In genomic region chr4:69594382-69594781, GRCh38 we compare ENCODE assay signal across 26 cellular contexts. TPM values are rescaled to one million over a fixed set of nuclear protein-coding genes. Genes with fewer than 3 reads are reported as not detected.
"Had no signal": no experiment of that assay in that cellular context is flagged by ENCODE, and none has a peak within 500 bp of the region (broad histone marks: within the 10 kb centered on the region; RNA-seq: fewer than 3 reads in every experiment).

No MANE protein-coding gene starts in this region.

- H3K9me3 Mint-ChIP-seq: activated CD4-positive, alpha-beta memory T cell treated with anti-CD3 and anti-CD28 coated beads for 36 hours; activated CD4-positive, alpha-beta T cell treated with anti-CD3 and anti-CD28 coated beads, Interleukin-2, amount 10 ng/mL, durations not matched to agents 7 days and 5 days; activated naive CD4-positive, alpha-beta T cell treated with anti-CD3 and anti-CD28 coated beads, Interleukin-2, amount 50 U/mL, for 24 hours had no signal

- H3K4me1 Mint-ChIP-seq: activated CD4-positive, alpha-beta T cell treated with anti-CD3 and anti-CD28 coated beads, Interleukin-2, amount 10 ng/mL, durations not matched to agents 7 days and 5 days; activated naive CD4-positive, alpha-beta T cell treated with anti-CD3 and anti-CD28 coated beads, Interleukin-2, amount 50 U/mL, for 24 hours had no signal

- H3K4me3 ChIP-seq: breast epithelium, MG63 had no signal

- H3K27me3 ChIP-seq: breast epithelium, MG63 had no signal

- H3K27me3 Mint-ChIP-seq: activated CD4-positive, alpha-beta memory T cell treated with anti-CD3 and anti-CD28 coated beads for 36 hours; activated CD4-positive, alpha-beta T cell treated with anti-CD3 and anti-CD28 coated beads, Interleukin-2, amount 10 ng/mL, durations not matched to agents 7 days and 5 days; activated naive CD4-positive, alpha-beta T cell treated with anti-CD3 and anti-CD28 coated beads, Interleukin-2, amount 50 U/mL, for 24 hours had no signal

- H3K36me3 Mint-ChIP-seq: activated CD4-positive, alpha-beta memory T cell treated with anti-CD3 and anti-CD28 coated beads for 36 hours; activated naive CD4-positive, alpha-beta T cell treated with anti-CD3 and anti-CD28 coated beads, Interleukin-2, amount 50 U/mL, for 24 hours had no signal

- H3K4me3 Mint-ChIP-seq: activated CD4-positive, alpha-beta memory T cell treated with anti-CD3 and anti-CD28 coated beads for 36 hours; activated CD4-positive, alpha-beta T cell treated with anti-CD3 and anti-CD28 coated beads, Interleukin-2, amount 10 ng/mL, durations not matched to agents 7 days and 5 days; activated naive CD4-positive, alpha-beta T cell treated with anti-CD3 and anti-CD28 coated beads, Interleukin-2, amount 50 U/mL, for 24 hours had no signal

- H3K36me3 ChIP-seq: breast epithelium, MG63 had no signal

- ATAC-seq: Panc1, Right ventricle myocardium inferior had no signal

- H3K9ac ChIP-seq: SK-N-SH had no signal

- H3K9me3 ChIP-seq: breast epithelium, MG63, SK-N-SH had no signal

- H3K27ac ChIP-seq: breast epithelium, VCaP had no signal

- DNase-seq: activated CD4-positive, alpha-beta memory T cell treated with anti-CD3 and anti-CD28 coated beads for 36 hours; activated CD4-positive, alpha-beta T cell treated with anti-CD3 and anti-CD28 coated beads, Interleukin-2, amount 10 ng/mL, durations not matched to agents 7 days and 5 days; activated CD4-positive, CD25-positive, alpha-beta regulatory T cell; activated CD8-positive, alpha-beta memory T cell treated with anti-CD3 and anti-CD28 coated beads for 24 hours; aorta; caudate nucleus; MG63; MV-4-11; NCI-H1092 treated with DMSO at 0.1 percent for 48 hours; NCI-H1694; NCI-H2081; NCI-H2171 treated with DMSO at 0.1 percent for 48 hours; NCI-H226; NCI-H774; RPMI8226; SK-N-SH; T-helper 1 cell had no signal

- H3K4me1 ChIP-seq: breast epithelium had no signal

- H3K27ac Mint-ChIP-seq: activated CD4-positive, alpha-beta memory T cell treated with anti-CD3 and anti-CD28 coated beads for 36 hours; activated CD4-positive, alpha-beta T cell treated with anti-CD3 and anti-CD28 coated beads, Interleukin-2, amount 10 ng/mL, durations not matched to agents 7 days and 5 days; activated naive CD4-positive, alpha-beta T cell treated with anti-CD3 and anti-CD28 coated beads, Interleukin-2, amount 50 U/mL, for 24 hours had no signal

RNA-seq across cellular contexts. Expression of gene UGT2A2, which starts 45.1 kb away (rescaled TPM):
- total RNA-seq: activated CD4-positive, alpha-beta memory T cell treated with anti-CD3 and anti-CD28 coated beads for 36 hours; activated CD4-positive, alpha-beta T cell treated with anti-CD3 and anti-CD28 coated beads, Interleukin-2, amount 10 ng/mL, durations not matched to agents 7 days and 5 days; aorta; breast epithelium; chondrocyte; NCI-H460; OCI-LY7; Right ventricle myocardium inferior; T-helper 2 cell treated with Interferon-gamma antibody and Interleukin-4, amounts not matched to agents 100 ng/mL and 5 ng/mL, for 36 hours had no signal
- polyA plus RNA-seq: aorta, SK-N-SH had no signal

RNA-seq across cellular contexts. Expression of gene UGT2A1, which starts 58.7 kb away (rescaled TPM):
- total RNA-seq: activated CD4-positive, alpha-beta memory T cell treated with anti-CD3 and anti-CD28 coated beads for 36 hours; activated CD4-positive, alpha-beta T cell treated with anti-CD3 and anti-CD28 coated beads, Interleukin-2, amount 10 ng/mL, durations not matched to agents 7 days and 5 days; aorta; breast epithelium; chondrocyte; NCI-H460; OCI-LY7; Right ventricle myocardium inferior; T-helper 2 cell treated with Interferon-gamma antibody and Interleukin-4, amounts not matched to agents 100 ng/mL and 5 ng/mL, for 36 hours had no signal
- polyA plus RNA-seq: aorta had no signal
